22 cellular contexts compared by ENCODE assay signal in the genomic region with DNA sequence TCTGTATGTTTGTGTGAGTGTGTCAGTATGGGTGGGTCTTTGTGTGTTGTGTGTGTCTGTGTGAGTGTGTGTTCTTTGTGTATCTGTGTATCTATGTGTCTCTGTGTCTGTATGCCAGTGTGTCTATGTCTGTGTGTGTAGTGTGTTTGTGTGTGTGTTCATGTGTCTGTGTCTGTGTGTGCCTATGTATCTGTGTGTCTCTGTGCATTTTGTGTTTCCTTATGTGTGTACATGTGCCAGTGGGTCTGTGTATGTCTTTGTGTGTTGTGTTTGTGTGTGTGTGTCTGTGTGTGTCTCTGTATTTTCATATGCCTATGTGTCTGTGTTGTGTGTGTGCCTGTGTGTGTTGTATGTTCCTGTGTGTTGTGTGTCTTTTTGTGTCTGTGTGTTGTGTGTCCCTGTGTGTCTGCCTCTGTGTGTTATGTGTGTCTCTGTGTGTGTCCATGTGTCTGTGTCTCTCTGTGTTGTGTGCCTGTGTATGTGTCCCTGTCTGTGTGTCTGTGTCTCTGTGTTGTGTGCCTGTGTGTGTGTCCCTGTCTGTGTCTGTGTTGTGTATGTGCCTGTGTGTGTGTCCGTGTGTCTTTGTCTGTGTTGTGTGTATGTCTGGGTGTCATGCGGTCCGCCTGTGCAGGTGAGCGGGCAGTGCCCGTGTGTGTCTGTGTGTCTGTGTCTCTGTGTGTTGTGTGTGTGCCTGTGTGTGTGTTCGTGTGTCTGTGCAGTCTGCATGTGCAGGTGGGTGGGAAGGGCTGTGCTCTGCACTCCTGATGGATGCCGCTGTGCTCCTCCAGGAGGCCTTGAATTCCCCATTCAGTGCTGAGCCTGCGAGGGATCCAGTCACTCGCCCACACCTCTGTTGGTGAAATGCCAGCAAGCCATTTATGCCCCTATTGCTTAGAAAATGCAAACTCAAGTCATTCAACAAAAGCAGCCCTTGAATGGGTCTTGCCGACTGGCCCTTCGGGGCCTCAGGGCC. TPM values are rescaled to one million over a fixed set of nuclear protein-coding genes. Genes with fewer than 3 reads are reported as not detected.
DNase-seq lines count a peak whose midpoint lies in the region; ATAC-seq, FAIRE-seq and TF ChIP-seq lines count a peak whose summit lies in the region.
"Had no signal": no experiment of that assay in that cellular context is flagged by ENCODE, and none has a peak within 500 bp of the region (broad histone marks: within the 10 kb centered on the region; RNA-seq: fewer than 3 reads in every experiment).

No MANE protein-coding gene starts in this region.

- TSS peak; percentile 29 for BruUV-seq in A673 (replicated peaks; lab: Mats Ljungman, UMichigan)

- no peaks in the 10 kb centered on the region for H3F3A ChIP-seq in GM23338 (replicated peaks; ENCODE audit: low read depth)

- POLR2A ChIA-PET in A673 (lab: Charles Lee; ENCODE audit: low non-redundant PET), result no interaction called here

- intact Hi-C loops in A673 (cut with micrococcal nuclease; ENCODE audit: unreplicated experiment), result no loop called here

- H3K9me2 ChIP-seq in GM23338 (ENCODE audit: insufficient read depth), result no peaks in the 10 kb centered on the region

- no peaks in the 10 kb centered on the region for H3K27me3 ChIP-seq in A673 (replicated peaks; ENCODE audit: insufficient read depth, low read depth, low read length, poor library complexity)
- no peaks in the 10 kb centered on the region for H3K27me3 ChIP-seq in GM23338 (ENCODE audit: insufficient read depth)
- peaks cover 3% of the 10 kb centered on the region for H3K27me3 ChIP-seq in astrocyte (ENCODE audit: insufficient read depth, low read length)
- H3K27me3 ChIP-seq: ascending aorta, left lung, MG63, suprapubic skin had no signal

- CTCF ChIA-PET in A673 (lab: Charles Lee), result no interaction called here

- H3K36me3 Mint-ChIP-seq in GM23338 (ENCODE audit: low read depth) (no peaks in the 10 kb centered on the region), astrocyte (ENCODE audit: low read depth, unreplicated experiment) (peaks cover 4% of the 10 kb centered on the region)
- H3K36me3 Mint-ChIP-seq in activated naive CD4-positive, alpha-beta T cell treated with anti-CD3 and anti-CD28 coated beads, Interleukin-2, amount 50 U/mL, for 72 hours, result no peaks in the 10 kb centered on the region
- H3K36me3 Mint-ChIP-seq: activated naive CD4-positive, alpha-beta T cell treated with anti-CD3 and anti-CD28 coated beads, Interleukin-2, amount 10 ng/mL, durations not matched to agents 7 days and 5 days; CD8-positive, alpha-beta T cell; T-cell had no signal

- no peak for TF ChIP-seq CTCF in A673 (conservative IDR thresholded peaks at IDR 0.05; ENCODE audit: low read depth, low read length)
- no peak for TF ChIP-seq CTCF in GM23338 (conservative IDR thresholded peaks at IDR 0.05; ENCODE audit: low read depth in 2 of 2)
- no peak for TF ChIP-seq CTCF in astrocyte (IDR thresholded peaks at IDR 0.05; ENCODE audit: insufficient read depth, low read depth, low read length)

- H3K9ac ChIP-seq in astrocyte (ENCODE audit: low read length), result no peak overlapping the region

- DNase-seq in A673 (ENCODE audit: low spot score) (peak; percentile 62), GM23338 (ENCODE audit: low spot score) (no peak), astrocyte (ENCODE audit: low read depth) (no peak), NCI-H1417 (lab: John Stamatoyannopoulos, UW) (no peak)
- no peak for DNase-seq in activated naive CD4-positive, alpha-beta T cell treated with anti-CD3 and anti-CD28 coated beads, Interleukin-2, amount 50 U/mL, for 72 hours (ENCODE audit: low spot score in 2 of 2)
- DNase-seq: activated CD4-positive, alpha-beta T cell treated with anti-CD3 and anti-CD28 coated beads, Interleukin-2, amount 50 U/mL, for 4 hours; activated naive CD4-positive, alpha-beta T cell treated with anti-CD3 and anti-CD28 coated beads, Interleukin-2, amount 10 ng/mL, durations not matched to agents 7 days and 5 days; activated T-cell treated with anti-CD3 and anti-CD28 coated beads, Interleukin-2, amount 50 U/mL, for 24 hours; CD8-positive, alpha-beta T cell; DND-41; effector memory CD4-positive, alpha-beta T cell; glutamatergic neuron; MG63; NCI-H146; NCI-H446; stimulated activated CD4-positive, alpha-beta T cell treated with anti-CD3 and anti-CD28 coated beads, Interleukin-15, amount 100 ng/mL, for 24 hours; T-cell had no signal

- H3K4me2 ChIP-seq in GM23338 (0 out of 2 replicates have a peak overlapping the region, but pooled peaks have one; percentile 14), astrocyte (ENCODE audit: low read length) (no peak overlapping the region)

- H3K9me3 ChIP-seq in A673 (ENCODE audit: low read depth, low read length, poor library complexity, severe bottlenecking) (no peaks in the 10 kb centered on the region), astrocyte (ENCODE audit: insufficient read depth, low read depth, low read length) (no peaks in the 10 kb centered on the region), mesodermal cell (ENCODE audit: control insufficient read depth, low read length) (no peaks in the 10 kb centered on the region)
- H3K9me3 ChIP-seq: ascending aorta, left lung, MG63, suprapubic skin had no signal

- no peak overlapping the region for H3K4me3 ChIP-seq in A673 (ENCODE audit: low read depth, low read length, poor library complexity, severe bottlenecking)
- no peak overlapping the region for H3K4me3 ChIP-seq in GM23338
- H3K4me3 ChIP-seq in astrocyte (ENCODE audit: insufficient read depth, low read depth, low read length), result no peak overlapping the region
- no peak overlapping the region for H3K4me3 ChIP-seq in mesodermal cell (ENCODE audit: extremely low read depth, insufficient read depth, low read length, poor library complexity, severe bottlenecking)
- H3K4me3 ChIP-seq: ascending aorta, left lung, MG63, suprapubic skin had no signal

- H3K9me3 Mint-ChIP-seq in GM23338, result no peaks in the 10 kb centered on the region
- no peaks in the 10 kb centered on the region for H3K9me3 Mint-ChIP-seq in astrocyte (ENCODE audit: unreplicated experiment)
- H3K9me3 Mint-ChIP-seq in activated naive CD4-positive, alpha-beta T cell treated with anti-CD3 and anti-CD28 coated beads, Interleukin-2, amount 50 U/mL, for 72 hours, result no peaks in the 10 kb centered on the region
- H3K9me3 Mint-ChIP-seq: activated naive CD4-positive, alpha-beta T cell treated with anti-CD3 and anti-CD28 coated beads, Interleukin-2, amount 10 ng/mL, durations not matched to agents 7 days and 5 days; activated T-cell treated with anti-CD3 and anti-CD28 coated beads, Interleukin-2, amount 50 U/mL, for 24 hours; CD8-positive, alpha-beta T cell; T-cell had no signal

- H3K27me3 Mint-ChIP-seq in GM23338 (ENCODE audit: insufficient read depth, low read depth, poor library complexity), result peaks cover 3% of the 10 kb centered on the region
- peaks cover 9% of the 10 kb centered on the region for H3K27me3 Mint-ChIP-seq in astrocyte (ENCODE audit: low read depth, unreplicated experiment)
- H3K27me3 Mint-ChIP-seq: activated T-cell treated with anti-CD3 and anti-CD28 coated beads, Interleukin-2, amount 50 U/mL, for 24 hours; T-cell had no signal

- H3K4me3 Mint-ChIP-seq in GM23338 (no peak overlapping the region), astrocyte (ENCODE audit: unreplicated experiment) (no peak overlapping the region)
- H3K4me3 Mint-ChIP-seq: activated naive CD4-positive, alpha-beta T cell treated with anti-CD3 and anti-CD28 coated beads, Interleukin-2, amount 10 ng/mL, durations not matched to agents 7 days and 5 days; activated T-cell treated with anti-CD3 and anti-CD28 coated beads, Interleukin-2, amount 50 U/mL, for 24 hours; CD8-positive, alpha-beta T cell; T-cell had no signal

- H3K27ac Mint-ChIP-seq in GM23338, result no peak overlapping the region
- no peak overlapping the region for H3K27ac Mint-ChIP-seq in astrocyte (ENCODE audit: unreplicated experiment)
- H3K27ac Mint-ChIP-seq in activated naive CD4-positive, alpha-beta T cell treated with anti-CD3 and anti-CD28 coated beads, Interleukin-2, amount 50 U/mL, for 72 hours, result no peak overlapping the region
- H3K27ac Mint-ChIP-seq: activated naive CD4-positive, alpha-beta T cell treated with anti-CD3 and anti-CD28 coated beads, Interleukin-2, amount 10 ng/mL, durations not matched to agents 7 days and 5 days; activated T-cell treated with anti-CD3 and anti-CD28 coated beads, Interleukin-2, amount 50 U/mL, for 24 hours; CD8-positive, alpha-beta T cell; T-cell had no signal

- peak; percentile 23 for FAIRE-seq in astrocyte (lab: Jason Lieb, UNC)

- no peak overlapping the region for H2AFZ ChIP-seq in GM23338
- H2AFZ ChIP-seq in astrocyte (ENCODE audit: low read depth, low read length), result no peak overlapping the region

- H4K20me1 ChIP-seq in GM23338 (replicated peaks; ENCODE audit: insufficient read depth) (no peaks in the 10 kb centered on the region), astrocyte (ENCODE audit: insufficient read depth, low read length) (no peaks in the 10 kb centered on the region)

- ATAC-seq in GM23338 (peak; percentile 14), HG02885 (IDR thresholded peaks at IDR 0.05; ENCODE audit: poor library complexity, unreplicated experiment) (no peak)
- no peak for ATAC-seq in activated naive CD4-positive, alpha-beta T cell treated with anti-CD3 and anti-CD28 coated beads, Interleukin-2, amount 50 U/mL, for 72 hours
- ATAC-seq: CD8-positive, alpha-beta T cell; left lung; T-cell had no signal

- H3K79me2 ChIP-seq in GM23338 (replicated peaks; ENCODE audit: insufficient read depth) (no peaks in the 10 kb centered on the region), astrocyte (ENCODE audit: insufficient read depth, low read length) (no peaks in the 10 kb centered on the region)

- WGBS in mesodermal cell (ENCODE audit: insufficient coverage in 2 of 2), 2 experiments, result 71 to 82% methylated on average over 10 to 11 of the region's 11 CpGs

- H3K36me3 ChIP-seq in A673 (ENCODE audit: insufficient read depth, low read length, poor library complexity, severe bottlenecking), result no peaks in the 10 kb centered on the region
- no peaks in the 10 kb centered on the region for H3K36me3 ChIP-seq in GM23338 (ENCODE audit: insufficient read depth)
- no peaks in the 10 kb centered on the region for H3K36me3 ChIP-seq in astrocyte (ENCODE audit: insufficient read depth, low read length)
- H3K36me3 ChIP-seq in mesodermal cell (ENCODE audit: control insufficient read depth, insufficient read depth, low read length), result no peaks in the 10 kb centered on the region
- H3K36me3 ChIP-seq: ascending aorta, left lung, MG63, suprapubic skin had no signal

- H3K4me1 ChIP-seq in A673 (ENCODE audit: insufficient read depth, low read length, poor library complexity, severe bottlenecking) (peaks cover 34% of the 10 kb centered on the region), GM23338 (ENCODE audit: insufficient read depth) (no peaks in the 10 kb centered on the region), astrocyte (ENCODE audit: insufficient read depth, low read length) (peaks cover 27% of the 10 kb centered on the region), mesodermal cell (ENCODE audit: control insufficient read depth, insufficient read depth, low read length, poor library complexity, severe bottlenecking) (peaks cover 43% of the 10 kb centered on the region)

- H3K4me1 Mint-ChIP-seq in GM23338 (peaks cover 16% of the 10 kb centered on the region), astrocyte (ENCODE audit: low read depth, unreplicated experiment) (peaks cover 19% of the 10 kb centered on the region)
- H3K4me1 Mint-ChIP-seq: activated naive CD4-positive, alpha-beta T cell treated with anti-CD3 and anti-CD28 coated beads, Interleukin-2, amount 10 ng/mL, durations not matched to agents 7 days and 5 days had no signal

- H3K27ac ChIP-seq in A673 (ENCODE audit: low read depth, low read length, poor library complexity, severe bottlenecking) (peak overlapping the region; percentile 70), GM23338 (ENCODE audit: low read depth) (no peak overlapping the region), astrocyte (ENCODE audit: low read depth, low read length) (no peak overlapping the region), mesodermal cell (ENCODE audit: low read depth, low read length, severe bottlenecking) (peak overlapping the region; percentile 73)
- H3K27ac ChIP-seq: ascending aorta, left lung, suprapubic skin had no signal

RNA-seq across cellular contexts. Expression of gene KLHL29, which starts 37.4 kb away (rescaled TPM):
- 11.0 and 12.2 TPM in 2 replicates for total RNA-seq in A673 (2021)
- 5.7 and 6.5 TPM in 2 replicates for total RNA-seq in GM23338 (2014; rRNA removed; shearing (Covaris generic))
- polyA plus RNA-seq in GM23338 (2016; fragmentation: Nextera tagmentation; extraction: Ambion mirVana), result 1.5 and 1.9 TPM in 2 replicates
- total RNA-seq in astrocyte, result 4.8 and 5.5 TPM in 2 replicates
- polyA plus RNA-seq in mesodermal cell (2013, experiment 1 of 2), result 7.4 TPM
- 7.0 TPM for polyA plus RNA-seq in mesodermal cell (2013, experiment 2 of 2)
- 1 to 10 TPM; 1.2 to 4.7 TPM for total RNA-seq in activated naive CD4-positive, alpha-beta T cell treated with anti-CD3 and anti-CD28 coated beads, Interleukin-2, amount 50 U/mL, for 72 hours

Comparison
In these comparisons a context has a peak if more than half of its experiments do, and no peak if none do; other contexts are left out.
1. H3K27ac ChIP-seq: peak in A673 (single experiment) and mesodermal cell (single experiment); none in GM23338 (single experiment) and astrocyte (single experiment).